In genomic region chrX:148942754-148943153, GRCh38 we compare ENCODE assay signal across 37 cellular contexts.
"Had no signal": no experiment of that assay in that cellular context is flagged by ENCODE, and none has a peak within 500 bp of the region (broad histone marks: within the 10 kb centered on the region; RNA-seq: fewer than 3 reads in every experiment).

No MANE protein-coding gene starts in this region.

- H3K9me3 ChIP-seq: ascending aorta, breast epithelium had no signal

- H3K4me3 ChIP-seq: ascending aorta, breast epithelium had no signal

- H3K4me3 Mint-ChIP-seq: activated CD4-positive, alpha-beta memory T cell treated with anti-CD3 and anti-CD28 coated beads for 36 hours; activated CD4-positive, alpha-beta T cell treated with anti-CD3 and anti-CD28 coated beads for 36 hours; activated CD4-positive, alpha-beta T cell treated with anti-CD3 and anti-CD28 coated beads, Interleukin-2, amount 10 ng/mL, durations not matched to agents 7 days and 5 days; activated CD8-positive, alpha-beta T cell treated with anti-CD3 and anti-CD28 coated beads for 36 hours; activated naive CD4-positive, alpha-beta T cell treated with anti-CD3 and anti-CD28 coated beads for 36 hours; activated naive CD4-positive, alpha-beta T cell treated with anti-CD3 and anti-CD28 coated beads, Interleukin-2, amount 50 U/mL, for 24 hours; activated naive CD8-positive, alpha-beta T cell; activated naive CD8-positive, alpha-beta T cell treated with anti-CD3 and anti-CD28 coated beads, Interleukin-2, amount 10 ng/mL, durations not matched to agents 7 days and 5 days; activated naive CD8-positive, alpha-beta T cell treated with anti-CD3 and anti-CD28 coated beads, Interleukin-2, amount 50 U/mL, for 24 hours; activated T-cell treated with anti-CD3 and anti-CD28 coated beads, Interleukin-2, amount 50 U/mL, for 4 hours; activated T-cell treated with anti-CD3 and anti-CD28 coated beads, Interleukin-2, amount 50 U/mL, for 72 hours; activated T-helper 1 cell treated with anti-CD3 and anti-CD28 coated beads, Interleukin-12 subunit alpha, Interleukin-12 subunit beta, Interleukin-2, Interleukin-4 antibody, amounts not matched to agents 30 ng/mL and 10 ng/mL and 1 ng/mL, durations not matched to agents 14 hours and 24 hours and 36 hours; activated T-helper 17 cell treated with anti-CD3 and anti-CD28 coated beads, Interleukin-2, amount 50 U/mL, for 72 hours; T-cell; T-helper 2 cell treated with Interferon-gamma antibody and Interleukin-4, amounts not matched to agents 5 μg/mL and 100 μg/mL, for 36 hours; WTC11 had no signal

- H3K36me3 ChIP-seq: ascending aorta, brain microvascular endothelial cell, breast epithelium, WERI-Rb-1 had no signal

- H3K27me3 ChIP-seq: ascending aorta, brain microvascular endothelial cell, breast epithelium had no signal

- H3K27me3 Mint-ChIP-seq: activated CD4-positive, alpha-beta memory T cell treated with anti-CD3 and anti-CD28 coated beads for 36 hours; activated CD4-positive, alpha-beta T cell treated with anti-CD3 and anti-CD28 coated beads for 36 hours; activated CD4-positive, alpha-beta T cell treated with anti-CD3 and anti-CD28 coated beads, Interleukin-2, amount 10 ng/mL, durations not matched to agents 7 days and 5 days; activated CD8-positive, alpha-beta T cell treated with anti-CD3 and anti-CD28 coated beads for 36 hours; activated naive CD4-positive, alpha-beta T cell treated with anti-CD3 and anti-CD28 coated beads, Interleukin-2, amount 50 U/mL, for 24 hours; activated naive CD8-positive, alpha-beta T cell; activated naive CD8-positive, alpha-beta T cell treated with anti-CD3 and anti-CD28 coated beads, Interleukin-2, amount 10 ng/mL, durations not matched to agents 7 days and 5 days; activated naive CD8-positive, alpha-beta T cell treated with anti-CD3 and anti-CD28 coated beads, Interleukin-2, amount 50 U/mL, for 24 hours; activated T-helper 17 cell treated with anti-CD3 and anti-CD28 coated beads, Interleukin-2, amount 50 U/mL, for 72 hours had no signal

- ATAC-seq: activated CD4-positive, alpha-beta T cell treated with anti-CD3 and anti-CD28 coated beads for 36 hours; activated CD4-positive, CD25-positive, alpha-beta regulatory T cell treated with anti-CD3 and anti-CD28 coated beads, Interleukin-2, amount 50 U/mL, for 24 hours; activated CD8-positive, alpha-beta T cell treated with anti-CD3 and anti-CD28 coated beads for 36 hours; activated naive CD8-positive, alpha-beta T cell treated with anti-CD3 and anti-CD28 coated beads, Interleukin-2, amount 50 U/mL, for 24 hours; activated T-cell treated with anti-CD3 and anti-CD28 coated beads, Interleukin-2, amount 50 U/mL, for 4 hours; activated T-cell treated with anti-CD3 and anti-CD28 coated beads, Interleukin-2, amount 50 U/mL, for 72 hours; activated T-helper 17 cell treated with anti-CD3 and anti-CD28 coated beads, Interleukin-2, amount 50 U/mL, for 72 hours; T-cell; WTC11 had no signal

- DNase-seq: activated CD4-positive, alpha-beta memory T cell treated with anti-CD3 and anti-CD28 coated beads for 36 hours; activated CD4-positive, alpha-beta T cell treated with anti-CD3 and anti-CD28 coated beads for 1 hour; activated CD4-positive, alpha-beta T cell treated with anti-CD3 and anti-CD28 coated beads for 36 hours; activated CD4-positive, alpha-beta T cell treated with anti-CD3 and anti-CD28 coated beads for 48 hours; activated CD4-positive, alpha-beta T cell treated with anti-CD3 and anti-CD28 coated beads, Interleukin-2, amount 10 ng/mL, durations not matched to agents 7 days and 5 days; activated CD4-positive, alpha-beta T cell treated with anti-CD3 and anti-CD28 coated beads, Interleukin-2, amount 50 U/mL, for 4 hours; activated CD4-positive, CD25-positive, alpha-beta regulatory T cell; activated CD8-positive, alpha-beta memory T cell treated with anti-CD3 and anti-CD28 coated beads, Interleukin-2, amount 50 U/mL, for 4 hours; activated CD8-positive, alpha-beta T cell treated with anti-CD3 and anti-CD28 coated beads for 36 hours; activated effector memory CD4-positive, alpha-beta T cell treated with anti-CD3 and anti-CD28 coated beads, Interleukin-2, amount 50 U/mL, for 16 hours; activated gamma-delta T cell treated with Interleukin-2 at 50 U/mL for 16 hours; activated naive CD4-positive, alpha-beta T cell; activated naive CD4-positive, alpha-beta T cell treated with anti-CD3 and anti-CD28 coated beads for 36 hours; activated naive CD8-positive, alpha-beta T cell treated with anti-CD3 and anti-CD28 coated beads, Interleukin-2, amount 10 ng/mL, durations not matched to agents 7 days and 5 days; activated naive CD8-positive, alpha-beta T cell treated with anti-CD3 and anti-CD28 coated beads, Interleukin-2, amount 50 U/mL, for 24 hours; activated T-cell treated with anti-CD3 and anti-CD28 coated beads for 4 hours; activated T-cell treated with anti-CD3 and anti-CD28 coated beads, Interleukin-2, amount 50 U/mL, for 1 hour; activated T-cell treated with anti-CD3 and anti-CD28 coated beads, Interleukin-2, amount 50 U/mL, for 4 hours; activated T-cell treated with anti-CD3 and anti-CD28 coated beads, Interleukin-2, amount 50 U/mL, for 72 hours; amygdala; anterior cingulate cortex; brain microvascular endothelial cell; central memory CD4-positive, alpha-beta T cell; T-cell; T-helper 2 cell; T-helper 9 cell; WERI-Rb-1 had no signal

- H3K4me1 ChIP-seq: ascending aorta, breast epithelium had no signal

- H3K4me1 Mint-ChIP-seq: activated CD4-positive, alpha-beta T cell treated with anti-CD3 and anti-CD28 coated beads for 36 hours; activated CD4-positive, alpha-beta T cell treated with anti-CD3 and anti-CD28 coated beads, Interleukin-2, amount 10 ng/mL, durations not matched to agents 7 days and 5 days; activated naive CD4-positive, alpha-beta T cell treated with anti-CD3 and anti-CD28 coated beads, Interleukin-2, amount 50 U/mL, for 24 hours; activated naive CD8-positive, alpha-beta T cell treated with anti-CD3 and anti-CD28 coated beads, Interleukin-2, amount 10 ng/mL, durations not matched to agents 7 days and 5 days; activated naive CD8-positive, alpha-beta T cell treated with anti-CD3 and anti-CD28 coated beads, Interleukin-2, amount 50 U/mL, for 24 hours; activated T-helper 17 cell treated with anti-CD3 and anti-CD28 coated beads, Interleukin-2, amount 50 U/mL, for 72 hours; T-cell; WTC11 had no signal

- H3K27ac Mint-ChIP-seq: activated CD4-positive, alpha-beta memory T cell treated with anti-CD3 and anti-CD28 coated beads for 36 hours; activated CD4-positive, alpha-beta T cell treated with anti-CD3 and anti-CD28 coated beads for 36 hours; activated CD4-positive, alpha-beta T cell treated with anti-CD3 and anti-CD28 coated beads, Interleukin-2, amount 10 ng/mL, durations not matched to agents 7 days and 5 days; activated CD8-positive, alpha-beta T cell treated with anti-CD3 and anti-CD28 coated beads for 36 hours; activated naive CD4-positive, alpha-beta T cell treated with anti-CD3 and anti-CD28 coated beads for 36 hours; activated naive CD4-positive, alpha-beta T cell treated with anti-CD3 and anti-CD28 coated beads, Interleukin-2, amount 50 U/mL, for 24 hours; activated naive CD8-positive, alpha-beta T cell; activated naive CD8-positive, alpha-beta T cell treated with anti-CD3 and anti-CD28 coated beads, Interleukin-2, amount 10 ng/mL, durations not matched to agents 7 days and 5 days; activated naive CD8-positive, alpha-beta T cell treated with anti-CD3 and anti-CD28 coated beads, Interleukin-2, amount 50 U/mL, for 24 hours; activated T-cell treated with anti-CD3 and anti-CD28 coated beads, Interleukin-2, amount 50 U/mL, for 72 hours; activated T-helper 1 cell treated with anti-CD3 and anti-CD28 coated beads, Interleukin-12 subunit alpha, Interleukin-12 subunit beta, Interleukin-2, Interleukin-4 antibody, amounts not matched to agents 30 ng/mL and 10 ng/mL and 1 ng/mL, durations not matched to agents 14 hours and 24 hours and 36 hours; activated T-helper 17 cell treated with anti-CD3 and anti-CD28 coated beads, Interleukin-2, amount 50 U/mL, for 72 hours; T-cell; T-helper 2 cell treated with Interferon-gamma antibody and Interleukin-4, amounts not matched to agents 5 μg/mL and 100 μg/mL, for 36 hours; WTC11 had no signal

- FAIRE-seq: colon had no signal

- H3K36me3 Mint-ChIP-seq: activated CD4-positive, alpha-beta memory T cell treated with anti-CD3 and anti-CD28 coated beads for 36 hours; activated naive CD4-positive, alpha-beta T cell treated with anti-CD3 and anti-CD28 coated beads, Interleukin-2, amount 50 U/mL, for 24 hours; activated naive CD8-positive, alpha-beta T cell; activated naive CD8-positive, alpha-beta T cell treated with anti-CD3 and anti-CD28 coated beads, Interleukin-2, amount 10 ng/mL, durations not matched to agents 7 days and 5 days; T-cell; WTC11 had no signal

- H3K27ac ChIP-seq: ascending aorta, brain microvascular endothelial cell, breast epithelium, WERI-Rb-1 had no signal
